In genomic region chr2:25041928-25042320, GRCh38 we compare ENCODE assay signal across 8 cellular contexts.
DNase-seq lines count a peak whose midpoint lies in the region; TF ChIP-seq lines count a peak whose summit lies in the region.

Gene EFR3B (plus strand): TSS chr2:25042076. CDS start chr2:25042313, 237 bp downstream.

- H3K27ac ChIP-seq in SK-N-MC = no peak within 1 kb of the TSS
- H3K27ac ChIP-seq in substantia nigra (ENCODE audit: low read depth, low read length, poor library complexity, severe bottlenecking) = peak within 1 kb of the TSS; percentile 92

- no peaks in the 10 kb centered on the region for H3K36me3 ChIP-seq in SK-N-MC (ENCODE audit: insufficient read depth, low read length)

- DNase-seq in GM03348 (ENCODE audit: low spot score) = peak; percentile 99
- peak; percentile 29 for DNase-seq in HFF-Myc (ENCODE audit: extremely low read depth, low read depth)
- DNase-seq in NB4 (ENCODE audit: low read depth) = peak; percentile 96
- DNase-seq in SK-N-MC (ENCODE audit: low read depth, low spot score) = no peak
- peak; percentile 91 for DNase-seq in activated naive CD4-positive, alpha-beta T cell treated with anti-CD3 and anti-CD28 coated beads, Interleukin-2, amount 50 U/mL, for 16 hours
- DNase-seq in germinal center (ENCODE audit: low spot score) = peak; percentile 96
- peak; percentile 60 for DNase-seq in non-pigmented ciliary epithelial cell (ENCODE audit: low read depth)
- DNase-seq in substantia nigra (lab: John Stamatoyannopoulos, UW) = peak; percentile 60 to 98 (median 94)

- H3K4me3 ChIP-seq in HFF-Myc (replicated peaks; ENCODE audit: low read depth, low read length) (peak within 1 kb of the TSS; percentile 46), NB4 (ENCODE audit: low read depth, low read length) (peak within 1 kb of the TSS; percentile 42), SK-N-MC (peak within 1 kb of the TSS; percentile 80)

- peak within 1 kb of the TSS; percentile 11 for H3K9ac ChIP-seq in SK-N-MC (ENCODE audit: insufficient read length)

- TF ChIP-seq CTCF in HFF-Myc (IDR thresholded peaks at IDR 0.05; ENCODE audit: low read depth, low read length, missing control alignments) (no peak), NB4 (IDR thresholded peaks at IDR 0.05; ENCODE audit: low read depth, low read length) (no peak)

- H3K9me3 ChIP-seq in SK-N-MC (ENCODE audit: low read depth, low read length) = no peaks in the 10 kb centered on the region

- TF ChIP-seq POLR2A in NB4 (IDR thresholded peaks at IDR 0.05; ENCODE audit: extremely low read depth, insufficient read length) = no peak
